In the genomic region with DNA sequence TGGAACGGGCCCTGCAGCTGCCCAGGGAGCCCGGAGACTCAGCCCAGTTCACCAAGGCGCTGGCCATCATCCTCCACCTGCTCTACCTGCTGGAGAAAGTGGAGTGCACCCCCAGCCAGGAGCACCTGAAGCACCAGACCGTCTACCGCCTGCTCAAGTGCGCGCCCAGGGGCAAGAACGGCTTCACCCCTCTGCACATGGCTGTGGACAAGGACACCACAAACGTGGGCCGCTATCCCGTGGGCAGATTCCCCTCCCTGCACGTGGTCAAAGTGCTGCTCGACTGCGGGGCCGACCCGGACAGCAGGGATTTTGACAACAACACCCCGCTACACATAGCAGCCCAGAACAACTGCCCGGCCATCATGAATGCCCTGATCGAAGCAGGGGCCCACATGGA, we compare ENCODE assay signal across 7 cellular contexts. TPM values are rescaled to one million over a fixed set of nuclear protein-coding genes. Genes with fewer than 3 reads are reported as not detected.
DNase-seq lines count a peak whose midpoint lies in the region; ATAC-seq and TF ChIP-seq lines count a peak whose summit lies in the region.
"Not testable (repeated sequence)": the region's sequence is repeated elsewhere in the genome, so short reads cannot be mapped to it uniquely, and the experiment has no call there.

No MANE protein-coding gene starts in this region.

- 0 out of 4 replicates have a peak overlapping the region, but pooled peaks of 1 of the 2 experiments have one; percentile 86 for H3K4me3 ChIP-seq in DND-41 (ENCODE audit: low read depth in 1 of 2, low read length in 2 of 2)
- not testable (repeated sequence) for H3K4me3 ChIP-seq in MM.1S (ENCODE audit: low read length); trophoblast cell (ENCODE audit: low read depth, low read length)
- H3K4me3 ChIP-seq in breast epithelium, result peak overlapping the region in 2 of 3 donors; percentile 74 to 85

- not testable (repeated sequence) for H2BK12ac ChIP-seq in trophoblast cell (ENCODE audit: low read length)

- peaks cover 49% of the 10 kb centered on the region for H3K79me2 ChIP-seq in DND-41 (ENCODE audit: insufficient read depth, low read length)
- peaks cover 50% of the 10 kb centered on the region for H3K79me2 ChIP-seq in MM.1S (ENCODE audit: low read length)
- H3K79me2 ChIP-seq in trophoblast cell (ENCODE audit: control insufficient read depth, insufficient read depth, low read length, poor library complexity), result peaks cover 12% of the 10 kb centered on the region

- H3K14ac ChIP-seq in trophoblast cell (ENCODE audit: low read length), result not testable (repeated sequence)

- not testable (repeated sequence) for H2BK5ac ChIP-seq in trophoblast cell (ENCODE audit: low read depth, low read length, poor library complexity)

- not testable (repeated sequence) for H3K27ac Mint-ChIP-seq in activated B cell treated with CpG ODN at 0.5 μM for 24 hours, memory B cell
- H3K27ac Mint-ChIP-seq in activated T-helper 2 cell treated with anti-CD3 and anti-CD28 coated beads, Interferon-gamma antibody, Interleukin-2, Interleukin-4, amounts not matched to agents 10 μg/mL and 5 μg/mL and 100 μg/mL, durations not matched to agents 14 hours and 24 hours and 36 hours, result peak overlapping the region; percentile 22

- peaks cover 45% of the 10 kb centered on the region for H3K4me1 ChIP-seq in DND-41 (ENCODE audit: insufficient read depth, low read length)
- H3K4me1 ChIP-seq in MM.1S (ENCODE audit: low read length); trophoblast cell (ENCODE audit: control insufficient read depth in 1 of 2, insufficient read depth in 2 of 2, low read length in 2 of 2): not testable (repeated sequence)
- peaks cover 3 to 12% of the 10 kb centered on the region in 2 donors for H3K4me1 ChIP-seq in breast epithelium

- H4K20me1 ChIP-seq in DND-41 (ENCODE audit: insufficient read depth, low read length), result peaks cover 23% of the 10 kb centered on the region
- not testable (repeated sequence) for H4K20me1 ChIP-seq in MM.1S (ENCODE audit: insufficient read depth, low read length)

- H3K23ac ChIP-seq in trophoblast cell (ENCODE audit: low read length), result not testable (repeated sequence)

- not testable (repeated sequence) for H4K8ac ChIP-seq in trophoblast cell (ENCODE audit: low read depth, low read length)

- no CpG with 5 or more reads among the region's 19 CpGs for WGBS in trophoblast cell (ENCODE audit: extremely low coverage, insufficient coverage, insufficient read length)

- H3K18ac ChIP-seq in trophoblast cell (ENCODE audit: low read length), result not testable (repeated sequence)

- TF ChIP-seq CTCF in DND-41 (IDR thresholded peaks at IDR 0.05; ENCODE audit: borderline replicate concordance, extremely low read depth, low read length, poor library complexity, severe bottlenecking); MM.1S (IDR thresholded peaks at IDR 0.05; ENCODE audit: low read length); activated B cell treated with CpG ODN at 0.5 μM for 24 hours (IDR thresholded peaks at IDR 0.05); breast epithelium (IDR thresholded peaks at IDR 0.05): not testable (repeated sequence)

- H2AFZ ChIP-seq in DND-41 (ENCODE audit: low read depth, low read length); MM.1S (ENCODE audit: low read length); trophoblast cell (ENCODE audit: insufficient read depth, low read length, poor library complexity): not testable (repeated sequence)

- not testable (repeated sequence) for TF ChIP-seq POLR2A in breast epithelium (IDR thresholded peaks at IDR 0.05)

- DNase-seq in DND-41; MM.1S; activated B cell treated with CpG ODN at 0.5 μM for 24 hours; activated T-helper 2 cell treated with anti-CD3 and anti-CD28 coated beads, Interferon-gamma antibody, Interleukin-2, Interleukin-4, amounts not matched to agents 10 μg/mL and 5 μg/mL and 100 μg/mL, durations not matched to agents 14 hours and 24 hours and 36 hours (ENCODE audit: low spot score); breast epithelium (ENCODE audit: low spot score in 2 of 2); memory B cell (ENCODE audit: low spot score in 2 of 2); trophoblast cell: not testable (repeated sequence)

- H3K4me2 ChIP-seq in DND-41 (ENCODE audit: insufficient read depth, low read length), result peak overlapping the region; percentile 89
- peak overlapping the region; percentile 100; the same call in 1 of the 2 replicates for H3K4me2 ChIP-seq in MM.1S (ENCODE audit: low read depth, low read length)
- H3K4me2 ChIP-seq in trophoblast cell (ENCODE audit: low read length), result not testable (repeated sequence)

- H3K4ac ChIP-seq in trophoblast cell (ENCODE audit: low read depth, low read length), result peak overlapping the region; percentile 89

- not testable (repeated sequence) for H2AK5ac ChIP-seq in trophoblast cell (ENCODE audit: low read length)

- H3K9me3 ChIP-seq in DND-41 (ENCODE audit: insufficient read depth, low read length, severe bottlenecking); MM.1S (replicated peaks; ENCODE audit: insufficient read depth, low read length); breast epithelium; trophoblast cell (ENCODE audit: insufficient read depth, low read depth, low read length): not testable (repeated sequence)

- not testable (repeated sequence) for H3K27me3 Mint-ChIP-seq in activated B cell treated with CpG ODN at 0.5 μM for 24 hours; activated T-helper 2 cell treated with anti-CD3 and anti-CD28 coated beads, Interferon-gamma antibody, Interleukin-2, Interleukin-4, amounts not matched to agents 10 μg/mL and 5 μg/mL and 100 μg/mL, durations not matched to agents 14 hours and 24 hours and 36 hours (ENCODE audit: low read depth); memory B cell

- H2BK120ac ChIP-seq in trophoblast cell (ENCODE audit: insufficient read depth, low read length, poor library complexity), result not testable (repeated sequence)

- not testable (repeated sequence) for H3K9me2 ChIP-seq in MM.1S (replicated peaks; ENCODE audit: insufficient read depth, low read length)

- H3K27me3 ChIP-seq in DND-41 (ENCODE audit: insufficient read depth, low read length, poor library complexity); breast epithelium; trophoblast cell (ENCODE audit: insufficient read depth, low read length): not testable (repeated sequence)
- H3K27me3 ChIP-seq in MM.1S (replicated peaks; ENCODE audit: insufficient read depth, low read length), result peaks cover 10% of the 10 kb centered on the region; the same call in 1 of the 2 replicates

- H4K91ac ChIP-seq in trophoblast cell (ENCODE audit: low read depth, low read length), result not testable (repeated sequence)

- H3K36me3 Mint-ChIP-seq in activated B cell treated with CpG ODN at 0.5 μM for 24 hours (ENCODE audit: low read depth), result peaks cover 47% of the 10 kb centered on the region
- peaks cover 42% of the 10 kb centered on the region for H3K36me3 Mint-ChIP-seq in activated T-helper 2 cell treated with anti-CD3 and anti-CD28 coated beads, Interferon-gamma antibody, Interleukin-2, Interleukin-4, amounts not matched to agents 10 μg/mL and 5 μg/mL and 100 μg/mL, durations not matched to agents 14 hours and 24 hours and 36 hours (ENCODE audit: low read depth)
- not testable (repeated sequence) for H3K36me3 Mint-ChIP-seq in memory B cell

- POLR2A ChIA-PET in activated B cell treated with CpG ODN at 0.5 μM for 24 hours (lab: Charles Lee), result interaction anchor here (0.6 kb wide), 1 partner anchor 63 kb away, joined by 4 read pairs; no protein-coding TSS in a partner anchor

- H3K9ac ChIP-seq in DND-41 (ENCODE audit: low read depth, low read length), result peak overlapping the region; percentile 98
- H3K9ac ChIP-seq in MM.1S (ENCODE audit: low read length); trophoblast cell (ENCODE audit: low read length): not testable (repeated sequence)

- not testable (repeated sequence) for H3K27ac ChIP-seq in DND-41 (ENCODE audit: low read length); MM.1S (ENCODE audit: low read length); breast epithelium; trophoblast cell (ENCODE audit: low read depth, low read length)

- CTCF ChIA-PET in activated B cell treated with CpG ODN at 0.5 μM for 24 hours (lab: Charles Lee), result not testable (repeated sequence)

- H3K36me3 ChIP-seq in DND-41 (ENCODE audit: insufficient read depth, low read length), result peaks cover 52% of the 10 kb centered on the region
- 0 out of 2 replicates have a peak, but pooled peaks cover 13% of the 10 kb centered on the region for H3K36me3 ChIP-seq in MM.1S (replicated peaks; ENCODE audit: insufficient read depth, low read length)
- H3K36me3 ChIP-seq in breast epithelium, result not testable (repeated sequence)
- H3K36me3 ChIP-seq in trophoblast cell (ENCODE audit: control insufficient read depth in 1 of 2, insufficient read depth in 2 of 2, low read length in 2 of 2), result peaks cover 28 to 30% of the 10 kb centered on the region in 2 experiments

- H3K4me3 Mint-ChIP-seq in activated B cell treated with CpG ODN at 0.5 μM for 24 hours (peak overlapping the region; percentile 79), memory B cell (peak overlapping the region; percentile 79)
- peak overlapping the region; percentile 89 for H3K4me3 Mint-ChIP-seq in activated T-helper 2 cell treated with anti-CD3 and anti-CD28 coated beads, Interferon-gamma antibody, Interleukin-2, Interleukin-4, amounts not matched to agents 10 μg/mL and 5 μg/mL and 100 μg/mL, durations not matched to agents 14 hours and 24 hours and 36 hours (ENCODE audit: low read depth)

- ATAC-seq in DND-41 (ENCODE audit: insufficient read depth, low read depth); activated B cell treated with CpG ODN at 0.5 μM for 24 hours (ENCODE audit: low read depth); memory B cell (ENCODE audit: low read depth): not testable (repeated sequence)

- H3K4me1 Mint-ChIP-seq in activated B cell treated with CpG ODN at 0.5 μM for 24 hours (peaks cover 38% of the 10 kb centered on the region), memory B cell (peaks cover 12% of the 10 kb centered on the region)
- peaks cover 15% of the 10 kb centered on the region for H3K4me1 Mint-ChIP-seq in activated T-helper 2 cell treated with anti-CD3 and anti-CD28 coated beads, Interferon-gamma antibody, Interleukin-2, Interleukin-4, amounts not matched to agents 10 μg/mL and 5 μg/mL and 100 μg/mL, durations not matched to agents 14 hours and 24 hours and 36 hours (ENCODE audit: low read depth)

- H3K9me3 Mint-ChIP-seq in activated B cell treated with CpG ODN at 0.5 μM for 24 hours; activated T-helper 2 cell treated with anti-CD3 and anti-CD28 coated beads, Interferon-gamma antibody, Interleukin-2, Interleukin-4, amounts not matched to agents 10 μg/mL and 5 μg/mL and 100 μg/mL, durations not matched to agents 14 hours and 24 hours and 36 hours; memory B cell: not testable (repeated sequence)

- not testable (repeated sequence) for H3K79me1 ChIP-seq in trophoblast cell (ENCODE audit: low read length)

- intact Hi-C loops in activated B cell treated with CpG ODN at 0.5 μM for 24 hours (cut with micrococcal nuclease), result loop anchor here (5.0 kb wide), 3 partner anchors 236 to 999 kb away; a partner anchor contains a TSS
- intact Hi-C loops in activated T-helper 2 cell treated with anti-CD3 and anti-CD28 coated beads, Interferon-gamma antibody, Interleukin-2, Interleukin-4, amounts not matched to agents 10 μg/mL and 5 μg/mL and 100 μg/mL, durations not matched to agents 14 hours and 24 hours and 36 hours (cut with micrococcal nuclease), result loop anchor here (5.0 kb wide), 1 partner anchor 999 kb away; a partner anchor contains a TSS
- intact Hi-C loops in breast epithelium (cut with DNase I; ENCODE audit: low total_unique reads), result not testable (repeated sequence)

- H3F3A ChIP-seq in MM.1S (ENCODE audit: insufficient read depth, low read length), result not testable (repeated sequence)

- H4K12ac ChIP-seq in trophoblast cell (ENCODE audit: low read depth, low read length), result not testable (repeated sequence)

RNA-seq across cellular contexts. Expression of a gene that starts 1.7 kb away (rescaled TPM):
- total RNA-seq in activated B cell treated with CpG ODN at 0.5 μM for 24 hours (16.7 and 17.9 TPM in 2 replicates), breast epithelium (10 to 100 TPM; 10.4 to 17.6 (median 12.5) TPM)
- total RNA-seq in activated T-helper 2 cell treated with anti-CD3 and anti-CD28 coated beads, Interferon-gamma antibody, Interleukin-2, Interleukin-4, amounts not matched to agents 10 μg/mL and 5 μg/mL and 100 μg/mL, durations not matched to agents 14 hours and 24 hours and 36 hours, result 18.1 and 18.6 TPM in 2 replicates
- 6.2 TPM in 2 replicates for polyA plus RNA-seq in trophoblast cell (2013)

RNA-seq across cellular contexts. Expression of a gene that starts 38.2 kb away (rescaled TPM):
- total RNA-seq in activated B cell treated with CpG ODN at 0.5 μM for 24 hours (34.4 and 39.4 TPM in 2 replicates), breast epithelium (1 to 10 TPM; 3.5 to 5.2 (median 4.7) TPM)
- total RNA-seq in activated T-helper 2 cell treated with anti-CD3 and anti-CD28 coated beads, Interferon-gamma antibody, Interleukin-2, Interleukin-4, amounts not matched to agents 10 μg/mL and 5 μg/mL and 100 μg/mL, durations not matched to agents 14 hours and 24 hours and 36 hours, result 28.1 and 30.4 TPM in 2 replicates
- 7.5 and 7.6 TPM in 2 replicates for polyA plus RNA-seq in trophoblast cell (2013)
